10 cellular contexts compared by ENCODE assay signal in the genomic region with DNA sequence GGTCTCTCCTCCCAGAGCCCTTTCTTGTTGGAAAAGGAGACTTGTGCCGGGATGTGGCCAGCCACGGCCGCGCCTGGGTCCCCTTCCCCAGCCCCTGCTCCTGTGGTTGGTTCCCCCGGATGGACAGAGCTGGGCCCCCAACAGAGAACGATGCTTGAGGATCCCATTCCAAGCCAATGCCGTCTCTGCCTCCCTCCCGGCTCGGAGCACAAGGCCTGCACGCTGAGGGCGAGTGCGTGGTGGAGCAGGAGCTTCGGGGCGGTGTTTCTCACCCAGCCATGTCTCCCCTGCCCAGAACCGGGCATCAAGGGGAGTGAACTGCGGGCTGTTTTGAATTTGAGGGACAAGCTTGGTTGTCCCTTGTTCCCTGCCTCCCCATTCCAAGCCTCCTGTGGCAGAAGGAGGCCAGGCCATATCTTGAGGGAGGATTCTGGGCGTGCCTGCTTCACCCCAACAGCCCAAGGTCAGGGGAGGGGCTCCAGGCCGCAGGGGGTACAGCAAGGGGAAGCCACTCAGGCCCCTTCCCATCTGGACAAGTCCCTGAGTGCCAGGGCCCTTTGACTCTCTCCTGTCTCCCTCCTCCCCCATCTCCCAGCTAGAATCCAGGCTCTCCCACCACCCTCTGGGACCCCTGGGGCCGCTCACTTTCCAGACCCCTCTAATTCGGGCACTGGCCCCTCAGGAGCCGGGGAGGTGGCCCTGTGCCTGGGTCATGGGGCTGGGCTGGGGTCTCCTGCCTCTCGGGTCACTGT. TPM values are rescaled to one million over a fixed set of nuclear protein-coding genes. Genes with fewer than 3 reads are reported as not detected.
DNase-seq lines count a peak whose midpoint lies in the region; ATAC-seq and TF ChIP-seq lines count a peak whose summit lies in the region.
"Had no signal": no experiment of that assay in that cellular context is flagged by ENCODE, and none has a peak within 500 bp of the region (broad histone marks: within the 10 kb centered on the region; RNA-seq: fewer than 3 reads in every experiment).

No MANE protein-coding gene starts in this region.

- H3K36me3 ChIP-seq in heart left ventricle (no peaks in the 10 kb centered on the region), breast epithelium (no peaks in the 10 kb centered on the region), mucosa of stomach (ENCODE audit: control insufficient read depth, insufficient read depth, low read length) (no peaks in the 10 kb centered on the region), upper lobe of left lung (no peaks in the 10 kb centered on the region)

- WGBS in heart left ventricle, 4 donors, result 83 to 86% (median 85%) methylated on average over 18 to 22 of the region's 22 CpGs
- WGBS in upper lobe of left lung, 2 donors, result 74 to 84% methylated on average over 18 of the region's 22 CpGs

- ATAC-seq in heart left ventricle (no peak), Right ventricle myocardium inferior (no peak), upper lobe of left lung (ENCODE audit: low FRiP score in 2 of 2) (no peak), GM18520 (IDR thresholded peaks at IDR 0.05; ENCODE audit: unreplicated experiment) (no peak)

- H3K27ac ChIP-seq in heart left ventricle (peak overlapping the region; percentile 32 to 97 (median 74)), breast epithelium (peak overlapping the region; percentile 67 to 88), upper lobe of left lung (peak overlapping the region; percentile 80 to 88 (median 85))

- no peaks in the 10 kb centered on the region for H3K9me3 ChIP-seq in heart left ventricle
- no peaks in the 10 kb centered on the region for H3K9me3 ChIP-seq in breast epithelium
- no peaks in the 10 kb centered on the region for H3K9me3 ChIP-seq in mucosa of stomach (ENCODE audit: control insufficient read depth, low read length)
- no peaks in the 10 kb centered on the region for H3K9me3 ChIP-seq in upper lobe of left lung

- H3K27me3 ChIP-seq in heart left ventricle, result no peaks in the 10 kb centered on the region
- no peaks in the 10 kb centered on the region for H3K27me3 ChIP-seq in breast epithelium
- no peaks in the 10 kb centered on the region for H3K27me3 ChIP-seq in mucosa of stomach (ENCODE audit: control insufficient read depth, insufficient read depth, low read length)
- no peaks in the 10 kb centered on the region for H3K27me3 ChIP-seq in upper lobe of left lung

- H3K4me1 ChIP-seq in heart left ventricle (peaks cover 9 to 51% (median 38%) of the 10 kb centered on the region in 12 donors), breast epithelium (peaks cover 7 to 14% of the 10 kb centered on the region in 2 donors), mucosa of stomach (ENCODE audit: control insufficient read depth, insufficient read depth, low read length) (peaks cover 62% of the 10 kb centered on the region), upper lobe of left lung (peaks cover 44 to 55% (median 49%) of the 10 kb centered on the region in 4 donors)

- TF ChIP-seq CTCF in heart left ventricle (IDR thresholded peaks at IDR 0.05) (no peak), breast epithelium (IDR thresholded peaks at IDR 0.05) (no peak), upper lobe of left lung (IDR thresholded peaks at IDR 0.05) (no peak)

- intact Hi-C loops in heart left ventricle (cut with DNase I), result no loop called here
- intact Hi-C loops in Right ventricle myocardium inferior (cut with DNase I), result no loop called here
- intact Hi-C loops in breast epithelium (cut with DNase I; ENCODE audit: low total_unique reads), result no loop called here

- peak overlapping the region; percentile 76 for H3K9ac ChIP-seq in mucosa of stomach (ENCODE audit: low read length)

- TF ChIP-seq EP300 in upper lobe of left lung (IDR thresholded peaks at IDR 0.05), result no peak

- DNase-seq in heart left ventricle (no peak), Right ventricle myocardium inferior (ENCODE audit: missing footprints) (no peak), breast epithelium (ENCODE audit: low spot score in 2 of 2) (no peak), upper lobe of left lung (no peak), H4 (ENCODE audit: low spot score) (no peak), NCI-H510A treated with DMSO at 0.1 percent for 48 hours (lab: John Stamatoyannopoulos, UW) (no peak)
- DNase-seq: DND-41, NCI-H345 had no signal

- peak overlapping the region in 1 of 12 donors; percentile 6 for H3K4me3 ChIP-seq in heart left ventricle
- peak overlapping the region in 1 of 3 donors; percentile 27 for H3K4me3 ChIP-seq in breast epithelium
- peak overlapping the region; percentile 55 for H3K4me3 ChIP-seq in mucosa of stomach (ENCODE audit: low read length)
- peak overlapping the region in 1 of 4 donors; percentile 9 for H3K4me3 ChIP-seq in upper lobe of left lung

- TF ChIP-seq POLR2A in heart left ventricle (IDR thresholded peaks at IDR 0.05) (no peak), breast epithelium (IDR thresholded peaks at IDR 0.05) (no peak), upper lobe of left lung (IDR thresholded peaks at IDR 0.05) (no peak)

RNA-seq across cellular contexts. Expression of a gene that starts 43.6 kb away (rescaled TPM):
- total RNA-seq in heart left ventricle, result 100 to 1,000 TPM in 1 of 9 donors, 10 to 100 TPM in 5, 1 to 10 TPM in 3; 4.6 to 134 (median 18.4) TPM
- polyA plus RNA-seq in heart left ventricle, result 10 to 100 TPM; 15.2 to 15.9 TPM
- total RNA-seq in Right ventricle myocardium inferior, result 12.2 TPM
- 100 to 1,000 TPM in 1 of 3 donors, 10 to 100 TPM in 2; 58.1 to 190 (median 76.4) TPM for total RNA-seq in breast epithelium
- total RNA-seq in upper lobe of left lung, result 100 to 1,000 TPM in 3 of 6 donors, 10 to 100 TPM in 3; 67.1 to 173 (median 114) TPM
- total RNA-seq in H4 (2014; rRNA removed; shearing (Covaris generic)), result 29.2 and 43.0 TPM in 2 replicates
